1 cellular context compared by ENCODE assay signal in the genomic region with DNA sequence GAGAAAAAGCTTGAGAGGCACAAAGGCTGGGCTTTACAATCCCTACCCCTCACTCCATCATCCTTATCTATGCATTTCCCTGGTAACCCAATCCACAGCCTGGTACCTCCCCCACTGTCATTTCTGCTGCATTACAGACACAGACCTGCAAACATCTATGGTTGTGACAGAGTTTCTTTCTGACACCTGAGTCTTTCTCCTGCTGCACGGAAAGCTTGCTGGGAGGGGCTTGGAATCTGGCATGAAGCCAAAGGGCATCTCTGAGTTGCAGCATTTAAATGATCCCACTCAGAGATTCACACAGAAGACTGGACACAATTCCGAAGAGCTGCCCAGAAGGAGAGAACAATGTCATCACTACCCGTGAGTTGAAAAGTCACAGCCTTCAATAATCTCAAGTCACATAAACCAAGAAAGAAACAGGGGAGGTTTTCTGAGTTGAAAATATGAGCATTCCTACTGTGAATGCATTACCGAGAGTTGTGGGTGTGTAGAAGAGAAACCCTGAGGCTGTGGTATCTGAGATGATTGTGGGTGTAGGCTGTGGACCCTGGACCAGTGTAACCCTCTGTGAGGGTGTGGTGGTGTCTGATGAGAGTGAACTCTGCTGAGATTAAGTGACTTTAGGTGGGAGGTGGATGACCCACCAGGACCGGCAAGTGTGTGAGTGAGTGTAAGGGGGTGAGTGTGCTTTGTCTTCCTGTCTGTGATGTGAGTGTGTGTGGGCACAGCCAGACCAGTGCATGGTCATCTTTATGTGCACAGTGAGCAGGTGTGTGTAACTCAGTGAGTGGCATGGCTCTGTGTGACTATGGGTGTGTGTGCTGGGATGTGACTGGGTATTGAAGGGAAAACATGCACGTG.
TF ChIP-seq lines count a peak whose summit lies in the region.

Gene LGALS14, plus strand, starts transcription at position 301 of the 864 bp plus-strand sequence. Its CDS starts 48 bp downstream, at position 349.

TF ChIP-seq in SK-N-SH, 30 proteins besides CTCF, POLR2A, EP300 and RAD21 (continued from another document):
- TF ChIP-seq, protein P1, sequence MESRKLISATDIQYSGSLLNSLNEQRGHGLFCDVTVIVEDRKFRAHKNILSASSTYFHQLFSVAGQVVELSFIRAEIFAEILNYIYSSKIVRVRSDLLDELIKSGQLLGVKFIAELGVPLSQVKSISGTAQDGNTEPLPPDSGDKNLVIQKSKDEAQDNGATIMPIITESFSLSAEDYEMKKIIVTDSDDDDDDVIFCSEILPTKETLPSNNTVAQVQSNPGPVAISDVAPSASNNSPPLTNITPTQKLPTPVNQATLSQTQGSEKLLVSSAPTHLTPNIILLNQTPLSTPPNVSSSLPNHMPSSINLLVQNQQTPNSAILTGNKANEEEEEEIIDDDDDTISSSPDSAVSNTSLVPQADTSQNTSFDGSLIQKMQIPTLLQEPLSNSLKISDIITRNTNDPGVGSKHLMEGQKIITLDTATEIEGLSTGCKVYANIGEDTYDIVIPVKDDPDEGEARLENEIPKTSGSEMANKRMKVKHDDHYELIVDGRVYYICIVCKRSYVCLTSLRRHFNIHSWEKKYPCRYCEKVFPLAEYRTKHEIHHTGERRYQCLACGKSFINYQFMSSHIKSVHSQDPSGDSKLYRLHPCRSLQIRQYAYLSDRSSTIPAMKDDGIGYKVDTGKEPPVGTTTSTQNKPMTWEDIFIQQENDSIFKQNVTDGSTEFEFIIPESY (IDR thresholded peaks at IDR 0.05; ENCODE audit: borderline replicate concordance, low read depth), result no peak
- no peak for TF ChIP-seq IRF3 (IDR thresholded peaks at IDR 0.05; ENCODE audit: low read depth, low read length)
- TF ChIP-seq, protein P2, sequence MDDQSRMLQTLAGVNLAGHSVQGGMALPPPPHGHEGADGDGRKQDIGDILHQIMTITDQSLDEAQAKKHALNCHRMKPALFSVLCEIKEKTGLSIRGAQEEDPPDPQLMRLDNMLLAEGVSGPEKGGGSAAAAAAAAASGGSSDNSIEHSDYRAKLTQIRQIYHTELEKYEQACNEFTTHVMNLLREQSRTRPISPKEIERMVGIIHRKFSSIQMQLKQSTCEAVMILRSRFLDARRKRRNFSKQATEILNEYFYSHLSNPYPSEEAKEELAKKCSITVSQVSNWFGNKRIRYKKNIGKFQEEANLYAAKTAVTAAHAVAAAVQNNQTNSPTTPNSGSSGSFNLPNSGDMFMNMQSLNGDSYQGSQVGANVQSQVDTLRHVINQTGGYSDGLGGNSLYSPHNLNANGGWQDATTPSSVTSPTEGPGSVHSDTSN (IDR thresholded peaks at IDR 0.05), result no peak
- TF ChIP-seq RFX5 (IDR thresholded peaks at IDR 0.05; ENCODE audit: low read length), result no peak
- no peak for TF ChIP-seq FOSL2 (IDR thresholded peaks at IDR 0.05; ENCODE audit: borderline replicate concordance, low read depth)
- no peak for TF ChIP-seq FOXJ3 (CRISPR knock-in tag; IDR thresholded peaks at IDR 0.05)
- TF ChIP-seq, protein P3, sequence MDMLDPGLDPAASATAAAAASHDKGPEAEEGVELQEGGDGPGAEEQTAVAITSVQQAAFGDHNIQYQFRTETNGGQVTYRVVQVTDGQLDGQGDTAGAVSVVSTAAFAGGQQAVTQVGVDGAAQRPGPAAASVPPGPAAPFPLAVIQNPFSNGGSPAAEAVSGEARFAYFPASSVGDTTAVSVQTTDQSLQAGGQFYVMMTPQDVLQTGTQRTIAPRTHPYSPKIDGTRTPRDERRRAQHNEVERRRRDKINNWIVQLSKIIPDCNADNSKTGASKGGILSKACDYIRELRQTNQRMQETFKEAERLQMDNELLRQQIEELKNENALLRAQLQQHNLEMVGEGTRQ (IDR thresholded peaks at IDR 0.05; ENCODE audit: borderline replicate concordance, low read depth, low read length), result no peak
- TF ChIP-seq SMC3 (IDR thresholded peaks at IDR 0.05; ENCODE audit: low read depth, low read length), result no peak
- no peak for TF ChIP-seq FOXM1 (IDR thresholded peaks at IDR 0.05; ENCODE audit: low read depth)
- TF ChIP-seq TCF12 (IDR thresholded peaks at IDR 0.05), result no peak
- TF ChIP-seq MEF2A (IDR thresholded peaks at IDR 0.05; ENCODE audit: borderline replicate concordance, low read depth), result no peak
- TF ChIP-seq GABPA (IDR thresholded peaks at IDR 0.05; ENCODE audit: low read depth), result no peak
- no peak for TF ChIP-seq SIN3A (IDR thresholded peaks at IDR 0.05; ENCODE audit: borderline replicate concordance, low read depth, low read length)
- TF ChIP-seq MXI1 (IDR thresholded peaks at IDR 0.05; ENCODE audit: low read depth, low read length), result no peak
